Comparison of ENCODE assay signal across 8 cellular contexts in genomic region chr1:181104042-181104789, GRCh38. TPM values are rescaled to one million over a fixed set of nuclear protein-coding genes. Genes with fewer than 3 reads are reported as not detected.
DNase-seq lines count a peak whose midpoint lies in the region; ATAC-seq and TF ChIP-seq lines count a peak whose summit lies in the region.

No MANE protein-coding gene starts in this region.

- WGBS in neuronal stem cell (ENCODE audit: extremely low coverage in 2 of 2, insufficient read length in 2 of 2, insufficient replicate concordance in 1 of 2), 2 donors: no CpG with 5 or more reads among the region's 17 CpGs

- ATAC-seq in RWPE2 (ENCODE audit: low read depth) (peak; percentile 5), esophagus mucosa (peak; percentile 16), HG02885 (IDR thresholded peaks at IDR 0.05; ENCODE audit: poor library complexity, unreplicated experiment) (no peak), GM18868 (IDR thresholded peaks at IDR 0.05; ENCODE audit: unreplicated experiment) (no peak)

- peak overlapping the region; percentile 89 for H3K4me2 ChIP-seq in neuronal stem cell (ENCODE audit: insufficient read depth, low read length, poor library complexity, severe bottlenecking)

- no peaks in the 10 kb centered on the region for H3K9me3 ChIP-seq in RWPE2 (ENCODE audit: severe bottlenecking)
- H3K9me3 ChIP-seq in neuronal stem cell (replicated peaks in 1 of 2; ENCODE audit: control insufficient read depth in 2 of 2, insufficient read depth in 1 of 2, low read depth in 1 of 2, low read length in 2 of 2): no peaks in the 10 kb centered on the region

- peak overlapping the region; percentile 97 for H3K27ac ChIP-seq in RWPE2 (ENCODE audit: poor library complexity, severe bottlenecking)
- H3K27ac ChIP-seq in neuronal stem cell (replicated peaks; ENCODE audit: low read length): peak overlapping the region; percentile 95

- CTCF ChIA-PET in activated naive CD4-positive, alpha-beta T cell treated with anti-CD3 and anti-CD28 coated beads, Interleukin-2, amount 10 ng/mL, durations not matched to agents 7 days and 5 days (lab: Charles Lee): interaction anchor here (0.8 to 8.3 kb wide), 9 partner anchors 11 to 80 kb away, joined by 3 to 59 read pairs (median 6); no protein-coding TSS in a partner anchor

- peak overlapping the region; percentile 76 for H4K8ac ChIP-seq in neuronal stem cell (ENCODE audit: low read depth, low read length)

- peak overlapping the region; percentile 91 for H2BK5ac ChIP-seq in neuronal stem cell (ENCODE audit: low read length)

- H2BK120ac ChIP-seq in neuronal stem cell (ENCODE audit: low read depth, low read length): peak overlapping the region; percentile 61

- H2BK15ac ChIP-seq in neuronal stem cell (ENCODE audit: low read length): peak overlapping the region; percentile 50

- H2BK12ac ChIP-seq in neuronal stem cell (ENCODE audit: low read length): no peak overlapping the region

- no peaks in the 10 kb centered on the region for H3K79me1 ChIP-seq in neuronal stem cell (ENCODE audit: low read depth, low read length)

- H3K4me1 ChIP-seq in RWPE2 (ENCODE audit: insufficient read depth, poor library complexity, severe bottlenecking) (peaks cover 74% of the 10 kb centered on the region), neuronal stem cell (ENCODE audit: control insufficient read depth in 2 of 2, insufficient read depth in 1 of 2, low read depth in 1 of 2, low read length in 2 of 2) (peaks cover 37 to 41% of the 10 kb centered on the region in 2 donors)

- H3K36me3 ChIP-seq in RWPE2 (ENCODE audit: low read depth) (no peaks in the 10 kb centered on the region), neuronal stem cell (replicated peaks in 1 of 2; ENCODE audit: control insufficient read depth in 2 of 2, insufficient read depth in 2 of 2, low read length in 2 of 2) (no peaks in the 10 kb centered on the region)

- peaks cover 81% of the 10 kb centered on the region for H3K4me1 Mint-ChIP-seq in activated naive CD4-positive, alpha-beta T cell treated with anti-CD3 and anti-CD28 coated beads, Interleukin-2, amount 10 ng/mL, durations not matched to agents 7 days and 5 days

- no peaks in the 10 kb centered on the region for H3K36me3 Mint-ChIP-seq in activated naive CD4-positive, alpha-beta T cell treated with anti-CD3 and anti-CD28 coated beads, Interleukin-2, amount 10 ng/mL, durations not matched to agents 7 days and 5 days

- no peak overlapping the region for H3K4ac ChIP-seq in neuronal stem cell (ENCODE audit: low read length)

- peak overlapping the region; percentile 35 for H2AK5ac ChIP-seq in neuronal stem cell (ENCODE audit: low read depth, low read length)

- H3K27me3 ChIP-seq in RWPE2 (ENCODE audit: insufficient read depth, poor library complexity, severe bottlenecking): no peaks in the 10 kb centered on the region
- no peaks in the 10 kb centered on the region for H3K27me3 ChIP-seq in neuronal stem cell (ENCODE audit: control insufficient read depth in 3 of 3, insufficient read depth in 3 of 3, low read depth in 1 of 3, low read length in 3 of 3)

- no peak for DNase-seq in activated naive CD4-positive, alpha-beta T cell treated with anti-CD3 and anti-CD28 coated beads, Interleukin-2, amount 10 ng/mL, durations not matched to agents 7 days and 5 days
- no peak for DNase-seq in activated naive CD4-positive, alpha-beta T cell treated with Interleukin-2 at 50 U/mL for 16 hours
- DNase-seq in RWPE2 (ENCODE audit: low spot score): no peak
- no peak for DNase-seq in neuronal stem cell (ENCODE audit: low spot score)
- DNase-seq in cerebellar nuclear complex (lab: John Stamatoyannopoulos, UW): no peak

- peak overlapping the region; percentile 17 for H3K23ac ChIP-seq in neuronal stem cell (ENCODE audit: low read depth, low read length, poor library complexity)

- peak overlapping the region; percentile 57 for H3K27ac Mint-ChIP-seq in activated naive CD4-positive, alpha-beta T cell treated with anti-CD3 and anti-CD28 coated beads, Interleukin-2, amount 10 ng/mL, durations not matched to agents 7 days and 5 days

- no peak for TF ChIP-seq CTCF in RWPE2 (IDR thresholded peaks at IDR 0.05; ENCODE audit: poor library complexity, severe bottlenecking)

- no peak overlapping the region for H3K14ac ChIP-seq in neuronal stem cell (ENCODE audit: low read length)

- peak overlapping the region; percentile 90 for H2AFZ ChIP-seq in neuronal stem cell (ENCODE audit: low read length)

- H3K9ac ChIP-seq in neuronal stem cell (ENCODE audit: low read depth, low read length, poor library complexity): peak overlapping the region; percentile 86

- H3K27me3 Mint-ChIP-seq in activated naive CD4-positive, alpha-beta T cell treated with anti-CD3 and anti-CD28 coated beads, Interleukin-2, amount 10 ng/mL, durations not matched to agents 7 days and 5 days: peaks cover 43% of the 10 kb centered on the region

- H3K4me3 ChIP-seq in RWPE2 (ENCODE audit: severe bottlenecking) (peak overlapping the region; percentile 48), neuronal stem cell (ENCODE audit: low read length in 2 of 2) (peak overlapping the region; percentile 63 to 85)

- H3K9me3 Mint-ChIP-seq in activated naive CD4-positive, alpha-beta T cell treated with anti-CD3 and anti-CD28 coated beads, Interleukin-2, amount 10 ng/mL, durations not matched to agents 7 days and 5 days: no peaks in the 10 kb centered on the region

- H3K4me3 Mint-ChIP-seq in activated naive CD4-positive, alpha-beta T cell treated with anti-CD3 and anti-CD28 coated beads, Interleukin-2, amount 10 ng/mL, durations not matched to agents 7 days and 5 days: peak overlapping the region; percentile 79

- peak overlapping the region; percentile 87 for H4K91ac ChIP-seq in neuronal stem cell (ENCODE audit: low read depth, low read length, poor library complexity)

- peak overlapping the region; percentile 97 for H3K18ac ChIP-seq in neuronal stem cell (ENCODE audit: low read length)

RNA-seq across cellular contexts. Expression of gene IER5, which starts 15.7 kb away (rescaled TPM):
- 21.4 TPM for total RNA-seq in esophagus mucosa
- polyA plus RNA-seq in neuronal stem cell (2013, experiment 1 of 2): 11.5 TPM
- polyA plus RNA-seq in neuronal stem cell (2013, experiment 2 of 2): 11.4 TPM

Comparison
In these comparisons a context has a peak if more than half of its experiments do, and no peak if none do; other contexts are left out.
1. ATAC-seq: peak in RWPE2 (single experiment) and esophagus mucosa (single experiment); none in HG02885 (single experiment) and GM18868 (single experiment).